ENCODE assay signal across 9 cellular contexts in genomic region chr6:110682460-110682853, GRCh38.
DNase-seq lines count a peak whose midpoint lies in the region; ATAC-seq and TF ChIP-seq lines count a peak whose summit lies in the region.
"Had no signal": no experiment of that assay in that cellular context is flagged by ENCODE, and none has a peak within 500 bp of the region (broad histone marks: within the 10 kb centered on the region; RNA-seq: fewer than 3 reads in every experiment).

No MANE protein-coding gene starts in this region.

- 7% methylated on average over 1 of the region's 1 CpG for WGBS in right cardiac atrium

- DNase-seq in NCI-H1417 (lab: John Stamatoyannopoulos, UW) (peak; percentile 55 to 88 (median 69)), NCI-H1417 treated with DMSO at 0.1 percent for 48 hours (lab: John Stamatoyannopoulos, UW) (no peak), MV-4-11 (lab: John Stamatoyannopoulos, UW) (peak; percentile 92), SK-N-DZ (ENCODE audit: low spot score) (peak; percentile 82), right cardiac atrium (no peak), gastrocnemius medialis (peak; percentile 30 to 46)

- H3K36me3 ChIP-seq in gastrocnemius medialis = no peaks in the 10 kb centered on the region

- H3K4me1 ChIP-seq in right cardiac atrium (ENCODE audit: control insufficient read depth, insufficient read depth, low read length) = no peaks in the 10 kb centered on the region
- H3K4me1 ChIP-seq in gastrocnemius medialis = peaks cover 16% of the 10 kb centered on the region in 2 donors

- peak; percentile 58 to 76 (median 71) for TF ChIP-seq CTCF in gastrocnemius medialis (IDR thresholded peaks at IDR 0.05 in 4 of 5, conservative IDR thresholded peaks at IDR 0.05 in 1 of 5)

- no peak overlapping the region for H3K4me3 ChIP-seq in right cardiac atrium (ENCODE audit: low read length)
- H3K4me3 ChIP-seq in gastrocnemius medialis = no peak overlapping the region
- H3K4me3 ChIP-seq: BLaER1 had no signal

- intact Hi-C loops in right cardiac atrium (cut with DNase I) = loop anchor here in 3 of 4 donors (5.0 to 10.0 kb wide), 4 partner anchors 158 to 265 kb away; partner anchors contain the start of gene AMD1 (in 1 of the 3)
- intact Hi-C loops in gastrocnemius medialis (cut with DNase I; ENCODE audit: low total_unique reads) = loop anchor here (1.0 to 5.0 kb wide), 5 partner anchors 132 to 315 kb away; partner anchors contain the start of genes AMD1 and CDK19

- peak overlapping the region; percentile 67 for H3K27ac ChIP-seq in angular gyrus (ENCODE audit: low read depth, low read length)
- H3K27ac ChIP-seq in right cardiac atrium (ENCODE audit: low read length) = no peak overlapping the region
- peak overlapping the region in 3 of 4 donors; percentile 33 to 59 (median 34) for H3K27ac ChIP-seq in gastrocnemius medialis
- H3K27ac ChIP-seq: BLaER1 had no signal

- no peak for TF ChIP-seq POLR2A in gastrocnemius medialis (IDR thresholded peaks at IDR 0.05)

- ATAC-seq in HG02610 (IDR thresholded peaks at IDR 0.05; ENCODE audit: unreplicated experiment) (peak; percentile 97), right cardiac atrium (peak; percentile 96 to 97), gastrocnemius medialis (peak; percentile 98 to 99)

- no peaks in the 10 kb centered on the region for H3K27me3 ChIP-seq in right cardiac atrium (ENCODE audit: control insufficient read depth, insufficient read depth)
- H3K27me3 ChIP-seq in gastrocnemius medialis = no peaks in the 10 kb centered on the region
- H3K27me3 ChIP-seq: BLaER1 had no signal

- in situ Hi-C loops in gastrocnemius medialis (cut with MboI; ENCODE audit: low sequenced_read_pairs in 4 of 4) = loop anchor here (5.0 to 10.0 kb wide), 5 partner anchors 158 to 270 kb away; no protein-coding TSS in a partner anchor

- H3K9me3 ChIP-seq in right cardiac atrium (ENCODE audit: control insufficient read depth, low read length) (no peaks in the 10 kb centered on the region), gastrocnemius medialis (no peaks in the 10 kb centered on the region)
- H3K9me3 ChIP-seq: BLaER1 had no signal

Comparison
In these comparisons a context has a peak if more than half of its experiments do, and no peak if none do; other contexts are left out.
1. DNase-seq: peak in NCI-H1417 (3 of 3), MV-4-11 (single experiment), SK-N-DZ (single experiment) and gastrocnemius medialis (2 of 2); none in NCI-H1417 treated with DMSO at 0.1 percent for 48 hours (single experiment) and right cardiac atrium (0 of 3).
2. Peak in every context shown above with its lines, with median percentiles within 50 percentile points of each other: ATAC-seq.